ENCODE assay signal across 11 cellular contexts in the genomic region with DNA sequence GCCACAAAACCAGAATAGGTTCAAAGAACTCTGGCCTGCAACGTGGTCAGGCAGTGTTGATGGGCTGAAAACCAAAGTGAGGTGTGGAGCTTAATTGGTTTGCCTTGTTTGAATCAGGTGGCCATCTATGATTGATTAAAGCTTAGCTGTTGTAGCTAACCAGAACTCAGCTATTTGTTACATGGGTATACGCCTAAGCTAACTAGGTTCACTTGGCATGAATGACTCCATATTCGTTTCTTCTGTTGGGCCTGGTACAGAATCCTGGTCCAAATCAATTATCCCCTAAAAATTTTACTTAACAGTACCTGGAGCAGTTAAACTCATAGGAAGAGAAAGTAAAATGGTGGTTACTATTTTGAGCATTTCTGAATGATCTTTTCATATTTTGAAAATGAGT. TPM values are rescaled to one million over a fixed set of nuclear protein-coding genes. Genes with fewer than 3 reads are reported as not detected.
"Had no signal": no experiment of that assay in that cellular context is flagged by ENCODE, and none has a peak within 500 bp of the region (broad histone marks: within the 10 kb centered on the region; RNA-seq: fewer than 3 reads in every experiment).

No MANE protein-coding gene starts in this region.

- H2AFZ ChIP-seq: GM23338 had no signal

- H3K4me3 ChIP-seq: GM23338 had no signal

- DNase-seq: H9, HFFc6, IMR-90, KBM-7 had no signal

- FAIRE-seq: H1, H54, HTR-8/SVneo had no signal

- H3K4me2 ChIP-seq: GM23338, KMS-11 had no signal

- H3K27ac ChIP-seq: KMS-11 had no signal

- ATAC-seq: GM23338, HCT116 had no signal

- H3K9ac ChIP-seq: KMS-11 had no signal

RNA-seq across cellular contexts. Expression of a gene that starts 34.2 kb away (rescaled TPM):
- total RNA-seq: H1, HFFc6, HT-29, IMR-90 had no signal
- polyA plus RNA-seq: IMR-90 had no signal
